In genomic region chr7:77107659-77108058, GRCh38 we compare ENCODE assay signal across 3 cellular contexts. TPM values are rescaled to one million over a fixed set of nuclear protein-coding genes. Genes with fewer than 3 reads are reported as not detected.
"Had no signal": no experiment of that assay in that cellular context is flagged by ENCODE, and none has a peak within 500 bp of the region (broad histone marks: within the 10 kb centered on the region; RNA-seq: fewer than 3 reads in every experiment).

No MANE protein-coding gene starts in this region.

RNA-seq across cellular contexts. Expression of gene SPDYE18, which starts 45.3 kb away (rescaled TPM):
- total RNA-seq: esophagus squamous epithelium, foreskin keratinocyte, left ventricle myocardium inferior had no signal
- polyA plus RNA-seq: foreskin keratinocyte had no signal
